ENCODE assay signal across 1 cellular context in the genomic region with DNA sequence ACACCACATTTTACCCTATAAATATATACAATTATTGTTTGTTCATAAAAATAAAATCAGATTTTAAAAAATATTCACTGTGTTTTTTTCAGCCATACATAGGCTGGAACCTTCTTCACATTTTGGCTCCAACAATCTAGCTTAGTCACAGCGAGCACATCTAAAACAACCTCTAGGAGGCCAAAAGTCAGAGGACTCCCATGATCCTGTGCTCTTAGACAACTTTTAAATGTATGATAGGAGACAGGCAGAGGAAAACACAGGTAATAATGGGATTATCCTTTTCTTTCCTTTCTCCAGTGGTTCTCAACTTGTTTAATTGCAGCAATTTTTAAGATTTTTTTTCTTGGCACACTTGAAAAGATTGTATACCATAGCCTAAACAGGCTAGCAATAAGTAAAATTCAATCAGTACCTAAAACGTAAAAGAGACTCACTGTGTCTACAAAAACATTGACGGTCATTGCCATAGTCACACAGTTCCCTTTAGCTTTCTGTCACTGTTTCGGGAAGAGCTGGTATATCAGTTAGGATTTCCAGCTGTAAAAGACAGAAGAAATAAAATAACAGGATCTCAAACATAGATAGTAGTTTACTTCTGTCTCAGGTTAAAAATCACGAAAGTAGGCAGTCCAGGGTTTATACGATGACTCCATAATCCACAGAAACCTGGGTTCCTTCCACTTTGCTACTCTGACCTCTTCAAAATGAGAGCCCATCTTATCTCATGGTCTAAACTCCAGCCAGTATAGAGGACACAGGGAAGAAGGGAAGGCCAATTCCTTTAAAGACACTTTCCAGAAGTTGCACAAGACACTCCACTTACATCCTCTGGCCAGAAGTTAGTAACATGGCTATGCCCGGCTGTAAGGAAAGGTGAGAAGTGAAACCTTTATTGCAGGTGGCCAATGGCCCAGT.
TF ChIP-seq lines count a peak whose summit lies in the region.

No MANE protein-coding gene starts in this region.

TF ChIP-seq in K562, 482 proteins besides CTCF, POLR2A, EP300 and RAD21 (continues in another document):
- TF ChIP-seq, protein P1, sequence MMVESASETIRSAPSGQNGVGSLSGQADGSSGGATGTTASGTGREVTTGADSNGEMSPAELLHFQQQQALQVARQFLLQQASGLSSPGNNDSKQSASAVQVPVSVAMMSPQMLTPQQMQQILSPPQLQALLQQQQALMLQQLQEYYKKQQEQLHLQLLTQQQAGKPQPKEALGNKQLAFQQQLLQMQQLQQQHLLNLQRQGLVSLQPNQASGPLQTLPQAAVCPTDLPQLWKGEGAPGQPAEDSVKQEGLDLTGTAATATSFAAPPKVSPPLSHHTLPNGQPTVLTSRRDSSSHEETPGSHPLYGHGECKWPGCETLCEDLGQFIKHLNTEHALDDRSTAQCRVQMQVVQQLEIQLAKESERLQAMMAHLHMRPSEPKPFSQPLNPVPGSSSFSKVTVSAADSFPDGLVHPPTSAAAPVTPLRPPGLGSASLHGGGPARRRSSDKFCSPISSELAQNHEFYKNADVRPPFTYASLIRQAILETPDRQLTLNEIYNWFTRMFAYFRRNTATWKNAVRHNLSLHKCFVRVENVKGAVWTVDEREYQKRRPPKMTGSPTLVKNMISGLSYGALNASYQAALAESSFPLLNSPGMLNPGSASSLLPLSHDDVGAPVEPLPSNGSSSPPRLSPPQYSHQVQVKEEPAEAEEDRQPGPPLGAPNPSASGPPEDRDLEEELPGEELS (CRISPR knock-in tag; IDR thresholded peaks at IDR 0.05; ENCODE audit: borderline replicate concordance) = no peak
- TF ChIP-seq SOX6 (IDR thresholded peaks at IDR 0.05) (no peak), DMBX1 (CRISPR knock-in tag; IDR thresholded peaks at IDR 0.05; ENCODE audit: borderline replicate concordance) (peak; percentile 67; the same call in 1 of the 2 replicates), ZBED1 (IDR thresholded peaks at IDR 0.05) (peak; percentile 92; the same call in 1 of the 2 replicates), GTF2E2 (tag; IDR thresholded peaks at IDR 0.05) (no peak), ZNF316 (IDR thresholded peaks at IDR 0.05) (peak; percentile 57; the same call in 1 of the 2 replicates), TGIF2 (CRISPR knock-in tag; IDR thresholded peaks at IDR 0.05) (no peak), MCM5 (IDR thresholded peaks at IDR 0.05; ENCODE audit: low read depth) (no peak), ESRRB (CRISPR knock-in tag; IDR thresholded peaks at IDR 0.05; ENCODE audit: borderline replicate concordance) (peak; percentile 80; the same call in 1 of the 2 replicates), POLR2AphosphoS5 (IDR thresholded peaks at IDR 0.05; ENCODE audit: control insufficient read depth, insufficient read depth, low read depth, low read length) (peak; percentile 98), BRD4 (IDR thresholded peaks at IDR 0.05) (no peak), HOXB6 (CRISPR knock-in tag; IDR thresholded peaks at IDR 0.05; ENCODE audit: borderline replicate concordance) (no peak), CREB1 (IDR thresholded peaks at IDR 0.05) (0 out of 2 replicates have a peak, but pooled peaks have one; percentile 15), CREB1 (CRISPR knock-in tag; IDR thresholded peaks at IDR 0.05) (no peak), NUFIP1 (IDR thresholded peaks at IDR 0.05; ENCODE audit: partially characterized antibody) (no peak), PTBP1 (IDR thresholded peaks at IDR 0.05; ENCODE audit: low read depth, low read length) (no peak), FOXM1 (IDR thresholded peaks at IDR 0.05; ENCODE audit: low read depth) (no peak; the same call in 1 of the 2 replicates), FOXM1 (CRISPR knock-in tag; IDR thresholded peaks at IDR 0.05; ENCODE audit: low read depth) (no peak), RB1 (IDR thresholded peaks at IDR 0.05; ENCODE audit: low read depth) (no peak), NR3C1 (CRISPR knock-in tag; IDR thresholded peaks at IDR 0.05) (no peak), KLF16 (IDR thresholded peaks at IDR 0.05) (no peak), KDM4B (IDR thresholded peaks at IDR 0.05; ENCODE audit: borderline replicate concordance in 2 of 2, low read depth in 1 of 2) (peak in 1 of 2 experiments; percentile 54; a peak in 1 of 4 replicates), CEBPG (CRISPR knock-in tag; IDR thresholded peaks at IDR 0.05) (no peak), CEBPG (tag; conservative IDR thresholded peaks at IDR 0.05 in 1 of 2, IDR thresholded peaks at IDR 0.05 in 1 of 2) (0 out of 4 replicates have a peak, but pooled peaks of 1 of the 2 experiments have one; percentile 29), MEF2A (IDR thresholded peaks at IDR 0.05; ENCODE audit: control insufficient read depth, low read depth, low read length) (0 out of 2 replicates have a peak, but pooled peaks have one; percentile 16), TEAD4 (IDR thresholded peaks at IDR 0.05; ENCODE audit: low read length) (peak; percentile 77), TEAD4 (CRISPR knock-in tag; IDR thresholded peaks at IDR 0.05; ENCODE audit: borderline replicate concordance) (no peak), TCFL5 (CRISPR knock-in tag; conservative IDR thresholded peaks at IDR 0.05) (no peak), HMG20B (CRISPR knock-in tag; IDR thresholded peaks at IDR 0.05) (no peak), CHCHD3 (CRISPR knock-in tag; IDR thresholded peaks at IDR 0.05) (0 out of 2 replicates have a peak, but pooled peaks have one; percentile 44), SMAD4 (CRISPR knock-in tag; conservative IDR thresholded peaks at IDR 0.05) (no peak), BRCA1 (IDR thresholded peaks at IDR 0.05) (no peak), BRCA1 (CRISPR knock-in tag; IDR thresholded peaks at IDR 0.05) (no peak), SMARCA5 (IDR thresholded peaks at IDR 0.05) (no peak), CBX1 (IDR thresholded peaks at IDR 0.05; ENCODE audit: low read depth) (0 out of 2 replicates have a peak, but pooled peaks have one; percentile 31), ZNF644 (tag; IDR thresholded peaks at IDR 0.05; ENCODE audit: low read depth) (no peak), ERF (CRISPR knock-in tag; IDR thresholded peaks at IDR 0.05) (no peak), KAT7 (CRISPR knock-in tag; IDR thresholded peaks at IDR 0.05; ENCODE audit: borderline replicate concordance) (no peak), CCAR2 (IDR thresholded peaks at IDR 0.05; ENCODE audit: low read depth, low read length) (no peak), NCOR1 (IDR thresholded peaks at IDR 0.05) (peak; percentile 9; the same call in 1 of the 2 replicates), HCFC1 (IDR thresholded peaks at IDR 0.05; ENCODE audit: low read depth, low read length) (no peak), ZNF695 (CRISPR knock-in tag; IDR thresholded peaks at IDR 0.05) (no peak), NFRKB (IDR thresholded peaks at IDR 0.05; ENCODE audit: low read depth) (no peak)
- TF ChIP-seq, protein P2, sequence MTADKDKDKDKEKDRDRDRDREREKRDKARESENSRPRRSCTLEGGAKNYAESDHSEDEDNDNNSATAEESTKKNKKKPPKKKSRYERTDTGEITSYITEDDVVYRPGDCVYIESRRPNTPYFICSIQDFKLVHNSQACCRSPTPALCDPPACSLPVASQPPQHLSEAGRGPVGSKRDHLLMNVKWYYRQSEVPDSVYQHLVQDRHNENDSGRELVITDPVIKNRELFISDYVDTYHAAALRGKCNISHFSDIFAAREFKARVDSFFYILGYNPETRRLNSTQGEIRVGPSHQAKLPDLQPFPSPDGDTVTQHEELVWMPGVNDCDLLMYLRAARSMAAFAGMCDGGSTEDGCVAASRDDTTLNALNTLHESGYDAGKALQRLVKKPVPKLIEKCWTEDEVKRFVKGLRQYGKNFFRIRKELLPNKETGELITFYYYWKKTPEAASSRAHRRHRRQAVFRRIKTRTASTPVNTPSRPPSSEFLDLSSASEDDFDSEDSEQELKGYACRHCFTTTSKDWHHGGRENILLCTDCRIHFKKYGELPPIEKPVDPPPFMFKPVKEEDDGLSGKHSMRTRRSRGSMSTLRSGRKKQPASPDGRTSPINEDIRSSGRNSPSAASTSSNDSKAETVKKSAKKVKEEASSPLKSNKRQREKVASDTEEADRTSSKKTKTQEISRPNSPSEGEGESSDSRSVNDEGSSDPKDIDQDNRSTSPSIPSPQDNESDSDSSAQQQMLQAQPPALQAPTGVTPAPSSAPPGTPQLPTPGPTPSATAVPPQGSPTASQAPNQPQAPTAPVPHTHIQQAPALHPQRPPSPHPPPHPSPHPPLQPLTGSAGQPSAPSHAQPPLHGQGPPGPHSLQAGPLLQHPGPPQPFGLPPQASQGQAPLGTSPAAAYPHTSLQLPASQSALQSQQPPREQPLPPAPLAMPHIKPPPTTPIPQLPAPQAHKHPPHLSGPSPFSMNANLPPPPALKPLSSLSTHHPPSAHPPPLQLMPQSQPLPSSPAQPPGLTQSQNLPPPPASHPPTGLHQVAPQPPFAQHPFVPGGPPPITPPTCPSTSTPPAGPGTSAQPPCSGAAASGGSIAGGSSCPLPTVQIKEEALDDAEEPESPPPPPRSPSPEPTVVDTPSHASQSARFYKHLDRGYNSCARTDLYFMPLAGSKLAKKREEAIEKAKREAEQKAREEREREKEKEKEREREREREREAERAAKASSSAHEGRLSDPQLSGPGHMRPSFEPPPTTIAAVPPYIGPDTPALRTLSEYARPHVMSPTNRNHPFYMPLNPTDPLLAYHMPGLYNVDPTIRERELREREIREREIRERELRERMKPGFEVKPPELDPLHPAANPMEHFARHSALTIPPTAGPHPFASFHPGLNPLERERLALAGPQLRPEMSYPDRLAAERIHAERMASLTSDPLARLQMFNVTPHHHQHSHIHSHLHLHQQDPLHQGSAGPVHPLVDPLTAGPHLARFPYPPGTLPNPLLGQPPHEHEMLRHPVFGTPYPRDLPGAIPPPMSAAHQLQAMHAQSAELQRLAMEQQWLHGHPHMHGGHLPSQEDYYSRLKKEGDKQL (CRISPR knock-in tag; IDR thresholded peaks at IDR 0.05; ENCODE audit: borderline replicate concordance) = no peak
- TF ChIP-seq, protein P3, sequence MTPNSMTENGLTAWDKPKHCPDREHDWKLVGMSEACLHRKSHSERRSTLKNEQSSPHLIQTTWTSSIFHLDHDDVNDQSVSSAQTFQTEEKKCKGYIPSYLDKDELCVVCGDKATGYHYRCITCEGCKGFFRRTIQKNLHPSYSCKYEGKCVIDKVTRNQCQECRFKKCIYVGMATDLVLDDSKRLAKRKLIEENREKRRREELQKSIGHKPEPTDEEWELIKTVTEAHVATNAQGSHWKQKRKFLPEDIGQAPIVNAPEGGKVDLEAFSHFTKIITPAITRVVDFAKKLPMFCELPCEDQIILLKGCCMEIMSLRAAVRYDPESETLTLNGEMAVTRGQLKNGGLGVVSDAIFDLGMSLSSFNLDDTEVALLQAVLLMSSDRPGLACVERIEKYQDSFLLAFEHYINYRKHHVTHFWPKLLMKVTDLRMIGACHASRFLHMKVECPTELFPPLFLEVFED (CRISPR knock-in tag; conservative IDR thresholded peaks at IDR 0.05) = no peak
- TF ChIP-seq, protein P4, sequence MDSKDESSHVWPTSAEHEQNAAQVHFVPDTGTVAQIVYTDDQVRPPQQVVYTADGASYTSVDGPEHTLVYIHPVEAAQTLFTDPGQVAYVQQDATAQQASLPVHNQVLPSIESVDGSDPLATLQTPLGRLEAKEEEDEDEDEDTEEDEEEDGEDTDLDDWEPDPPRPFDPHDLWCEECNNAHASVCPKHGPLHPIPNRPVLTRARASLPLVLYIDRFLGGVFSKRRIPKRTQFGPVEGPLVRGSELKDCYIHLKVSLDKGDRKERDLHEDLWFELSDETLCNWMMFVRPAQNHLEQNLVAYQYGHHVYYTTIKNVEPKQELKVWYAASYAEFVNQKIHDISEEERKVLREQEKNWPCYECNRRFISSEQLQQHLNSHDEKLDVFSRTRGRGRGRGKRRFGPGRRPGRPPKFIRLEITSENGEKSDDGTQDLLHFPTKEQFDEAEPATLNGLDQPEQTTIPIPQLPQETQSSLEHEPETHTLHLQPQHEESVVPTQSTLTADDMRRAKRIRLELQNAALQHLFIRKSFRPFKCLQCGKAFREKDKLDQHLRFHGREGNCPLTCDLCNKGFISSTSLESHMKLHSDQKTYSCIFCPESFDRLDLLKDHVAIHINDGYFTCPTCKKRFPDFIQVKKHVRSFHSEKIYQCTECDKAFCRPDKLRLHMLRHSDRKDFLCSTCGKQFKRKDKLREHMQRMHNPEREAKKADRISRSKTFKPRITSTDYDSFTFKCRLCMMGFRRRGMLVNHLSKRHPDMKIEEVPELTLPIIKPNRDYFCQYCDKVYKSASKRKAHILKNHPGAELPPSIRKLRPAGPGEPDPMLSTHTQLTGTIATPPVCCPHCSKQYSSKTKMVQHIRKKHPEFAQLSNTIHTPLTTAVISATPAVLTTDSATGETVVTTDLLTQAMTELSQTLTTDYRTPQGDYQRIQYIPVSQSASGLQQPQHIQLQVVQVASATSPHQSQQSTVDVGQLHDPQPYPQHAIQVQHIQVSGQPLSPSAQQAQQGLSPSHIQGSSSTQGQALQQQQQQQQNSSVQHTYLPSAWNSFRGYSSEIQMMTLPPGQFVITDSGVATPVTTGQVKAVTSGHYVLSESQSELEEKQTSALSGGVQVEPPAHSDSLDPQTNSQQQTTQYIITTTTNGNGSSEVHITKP (IDR thresholded peaks at IDR 0.05; ENCODE audit: partially characterized antibody) = no peak
- TF ChIP-seq, protein P5, sequence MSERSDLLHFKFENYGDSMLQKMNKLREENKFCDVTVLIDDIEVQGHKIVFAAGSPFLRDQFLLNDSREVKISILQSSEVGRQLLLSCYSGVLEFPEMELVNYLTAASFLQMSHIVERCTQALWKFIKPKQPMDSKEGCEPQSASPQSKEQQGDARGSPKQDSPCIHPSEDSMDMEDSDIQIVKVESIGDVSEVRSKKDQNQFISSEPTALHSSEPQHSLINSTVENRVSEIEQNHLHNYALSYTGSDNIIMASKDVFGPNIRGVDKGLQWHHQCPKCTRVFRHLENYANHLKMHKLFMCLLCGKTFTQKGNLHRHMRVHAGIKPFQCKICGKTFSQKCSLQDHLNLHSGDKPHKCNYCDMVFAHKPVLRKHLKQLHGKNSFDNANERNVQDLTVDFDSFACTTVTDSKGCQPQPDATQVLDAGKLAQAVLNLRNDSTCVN (CRISPR knock-in tag; IDR thresholded peaks at IDR 0.05) = no peak
- TF ChIP-seq, protein P6, sequence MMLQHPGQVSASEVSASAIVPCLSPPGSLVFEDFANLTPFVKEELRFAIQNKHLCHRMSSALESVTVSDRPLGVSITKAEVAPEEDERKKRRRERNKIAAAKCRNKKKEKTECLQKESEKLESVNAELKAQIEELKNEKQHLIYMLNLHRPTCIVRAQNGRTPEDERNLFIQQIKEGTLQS (IDR thresholded peaks at IDR 0.05) = no peak
- TF ChIP-seq, protein P6 (CRISPR knock-in tag; conservative IDR thresholded peaks at IDR 0.05) = peak; percentile 23; the same call in 1 of the 2 replicates
